16 cellular contexts compared by ENCODE assay signal in genomic region chr6:24900917-24901697, GRCh38. TPM values are rescaled to one million over a fixed set of nuclear protein-coding genes. Genes with fewer than 3 reads are reported as not detected.
A peak's percentile ranks its signal among the peaks of the same experiment; 100 is the strongest.
DNase-seq lines count a peak whose midpoint lies in the region; ATAC-seq, FAIRE-seq and TF ChIP-seq lines count a peak whose summit lies in the region.
"Had no signal": no experiment of that assay in that cellular context is flagged by ENCODE, and none has a peak within 500 bp of the region (broad histone marks: within the 10 kb centered on the region; RNA-seq: fewer than 3 reads in every experiment).

No MANE protein-coding gene starts in this region.

- no peak for TF ChIP-seq CTCF in H1 (IDR thresholded peaks at IDR 0.05; ENCODE audit: control extremely low read depth in 1 of 3, insufficient read depth in 1 of 3, low read depth in 1 of 3, low read length in 3 of 3)

- 90% methylated on average over 6 of the region's 6 CpGs; no CpG with 5 or more reads in 1 of the 2 experiments for WGBS in H1 (ENCODE audit: extremely low coverage in 1 of 2, insufficient coverage in 1 of 2, insufficient read length in 1 of 2, insufficient replicate concordance in 2 of 2, low coverage in 1 of 2, low lambda C conversion rate in 2 of 2, missing lambda C conversion rate in 1 of 2), 2 experiments

- H2BK5ac ChIP-seq in H1 (ENCODE audit: low read depth, low read length): no peak overlapping the region

- no peak overlapping the region for H2BK15ac ChIP-seq in H1 (ENCODE audit: low read length)

- peak in 1 of 4 experiments; percentile 24 for ATAC-seq in T-cell (replicated peaks in 1 of 4)
- no peak for ATAC-seq in stimulated activated memory B cell treated with anti-CD40 and anti-IgM and Interleukin-4, amounts not matched to agents 10 μg/mL and 1 μg/mL and 100 μg/mL, for 72 hours
- ATAC-seq in GM19023 (IDR thresholded peaks at IDR 0.05; ENCODE audit: unreplicated experiment): no peak
- ATAC-seq: A549, left colon had no signal

- H2AFZ ChIP-seq in H1 (ENCODE audit: low read length): no peak overlapping the region
- H2AFZ ChIP-seq: hepatocyte had no signal

- no peak overlapping the region for H2BK120ac ChIP-seq in H1 (replicated peaks; ENCODE audit: low read depth, low read length)

- CTCF ChIA-PET in T-cell (lab: Charles Lee) (interaction anchor here in 1 of 2 donors (0.9 to 3.6 kb wide), 4 partner anchors 13 to 170 kb away, joined by 3 to 14 read pairs (median 6); partner anchors contain the start of gene RIPOR2), H1 (lab: Charles Lee; ENCODE audit: partially characterized antibody) (interaction anchor here (1.0 to 3.9 kb wide), 9 partner anchors 9 to 117 kb away, joined by 3 to 37 read pairs (median 15); no protein-coding TSS in a partner anchor)

- H3K18ac ChIP-seq in H1 (ENCODE audit: extremely low read depth, low read length): 0 out of 2 replicates have a peak overlapping the region, but pooled peaks have one; percentile 4

- H3K4me3 ChIP-seq in H1 (ENCODE audit: extremely low read depth in 1 of 4, insufficient read depth in 2 of 4, low read depth in 3 of 4, low read length in 4 of 4): no peak overlapping the region
- H3K4me3 ChIP-seq: A549, hepatocyte, stomach had no signal

- no peak overlapping the region for H4K5ac ChIP-seq in H1 (ENCODE audit: insufficient read length, low read depth, low read length)

- no peak for TF ChIP-seq POLR2A in H1 (IDR thresholded peaks at IDR 0.05; ENCODE audit: control extremely low read depth in 1 of 2, low read depth in 2 of 2, low read length in 2 of 2)

- peaks cover 8% of the 10 kb centered on the region for H3K9me3 Mint-ChIP-seq in activated CD4-positive, alpha-beta T cell treated with anti-CD3 and anti-CD28 coated beads, Interleukin-2, amount 10 ng/mL, durations not matched to agents 24 days and 14 days
- peaks cover 0 to 6% (median 0%) of the 10 kb centered on the region in 3 donors for H3K9me3 Mint-ChIP-seq in T-cell
- H3K9me3 Mint-ChIP-seq in stimulated activated memory B cell treated with anti-CD40 and anti-IgM and Interleukin-4, amounts not matched to agents 10 μg/mL and 1 μg/mL and 100 μg/mL, for 72 hours: peaks cover 4% of the 10 kb centered on the region
- H3K9me3 Mint-ChIP-seq: neural crest cell had no signal

- intact Hi-C loops in activated CD4-positive, alpha-beta T cell treated with anti-CD3 and anti-CD28 coated beads, Interleukin-2, amount 10 ng/mL, durations not matched to agents 24 days and 14 days (cut with micrococcal nuclease): loop anchor here (1.0 to 5.0 kb wide), 3 partner anchors 7 to 36 kb away; partner anchors contain the start of gene RIPOR2

- POLR2A ChIA-PET in T-cell (lab: Charles Lee) (interaction anchor here (0.7 to 1.9 kb wide), 3 partner anchors 8 to 19 kb away, joined by 4 to 6 read pairs (median 6); no protein-coding TSS in a partner anchor), H1 (lab: Charles Lee; ENCODE audit: partially characterized antibody) (interaction anchor here (1.1 to 4.5 kb wide), 2 partner anchors 9 to 27 kb away, joined by 3 to 15 read pairs; no protein-coding TSS in a partner anchor)

- no peak overlapping the region for H3K27ac ChIP-seq in H1 (ENCODE audit: low read depth, low read length)
- H3K27ac ChIP-seq: A549, hepatocyte, VCaP had no signal

- H3K79me2 ChIP-seq in H1 (ENCODE audit: control insufficient read depth in 1 of 2, insufficient read depth in 2 of 2, low read length in 2 of 2): 0 out of 4 replicates have a peak, but pooled peaks cover 0 to 2% of the 10 kb centered on the region in 2 experiments
- H3K79me2 ChIP-seq: hepatocyte had no signal

- H2BK20ac ChIP-seq in H1 (ENCODE audit: low read length): no peak overlapping the region

- H3K4me1 Mint-ChIP-seq in activated CD4-positive, alpha-beta T cell treated with anti-CD3 and anti-CD28 coated beads, Interleukin-2, amount 10 ng/mL, durations not matched to agents 24 days and 14 days: peaks cover 70% of the 10 kb centered on the region
- H3K4me1 Mint-ChIP-seq in T-cell: peaks cover 92 to 97% (median 95%) of the 10 kb centered on the region in 3 donors
- peaks cover 81% of the 10 kb centered on the region for H3K4me1 Mint-ChIP-seq in stimulated activated memory B cell treated with anti-CD40 and anti-IgM and Interleukin-4, amounts not matched to agents 10 μg/mL and 1 μg/mL and 100 μg/mL, for 72 hours

- H3K36me3 ChIP-seq in H1 (ENCODE audit: control insufficient read depth in 2 of 4, insufficient read depth in 4 of 4, low read length in 3 of 4): no peaks in the 10 kb centered on the region
- H3K36me3 ChIP-seq: stomach had no signal

- no peak for DNase-seq in activated CD4-positive, alpha-beta T cell treated with anti-CD3 and anti-CD28 coated beads, Interleukin-2, amount 10 ng/mL, durations not matched to agents 24 days and 14 days
- DNase-seq in activated CD4-positive, alpha-beta T cell treated with anti-CD3 and anti-CD28 coated beads, Interleukin-2, amount 50 U/mL, for 48 hours: no peak
- DNase-seq in T-cell: no peak
- DNase-seq in H1 (ENCODE audit: low read depth in 1 of 2, low spot score in 2 of 2): no peak
- no peak for DNase-seq in NCI-H82 (lab: John Stamatoyannopoulos, UW)
- no peak for DNase-seq in activated gamma-delta T cell treated with Interleukin-2 at 50 U/mL for 16 hours
- DNase-seq: activated effector memory CD4-positive, alpha-beta T cell treated with Interleukin-2 at 50 U/mL for 16 hours; left colon; NCI-H226; stomach had no signal

- H3K14ac ChIP-seq in H1 (ENCODE audit: insufficient read length): no peak overlapping the region

- no peak overlapping the region for H3K9ac ChIP-seq in H1 (replicated peaks in 1 of 4; ENCODE audit: extremely low read depth in 1 of 4, low read depth in 3 of 4, low read length in 3 of 4)

- peaks cover 4 to 6% (median 5%) of the 10 kb centered on the region in 4 experiments; a peak in 4 of 7 replicates for H3K4me1 ChIP-seq in H1 (replicated peaks in 1 of 4; ENCODE audit: control insufficient read depth in 3 of 4, insufficient read depth in 4 of 4, low read length in 3 of 4)
- H3K4me1 ChIP-seq: A549 had no signal

- H2AK5ac ChIP-seq in H1 (ENCODE audit: low read depth, low read length): no peak overlapping the region

- no peaks in the 10 kb centered on the region for H3K9me3 ChIP-seq in H1 (ENCODE audit: insufficient read depth in 2 of 2, low read depth in 1 of 2, low read length in 1 of 2)
- H3K9me3 ChIP-seq: A549 had no signal

- no peak for FAIRE-seq in H1 (lab: Jason Lieb, UNC)
- FAIRE-seq: A549 had no signal

- H4K8ac ChIP-seq in H1 (ENCODE audit: extremely low read depth, insufficient read depth, low read length): no peak overlapping the region

- no peaks in the 10 kb centered on the region for H3K27me3 ChIP-seq in H1 (replicated peaks in 1 of 4; ENCODE audit: control insufficient read depth in 3 of 4, extremely low read depth in 1 of 4, insufficient read depth in 3 of 4, low read length in 3 of 4)
- H3K27me3 ChIP-seq: hepatocyte, stomach had no signal

- TF ChIP-seq EP300 in H1 (IDR thresholded peaks at IDR 0.05; ENCODE audit: borderline replicate concordance in 1 of 2, low read depth in 2 of 2, low read length in 2 of 2): no peak

- no peaks in the 10 kb centered on the region for H3K27me3 Mint-ChIP-seq in activated CD4-positive, alpha-beta T cell treated with anti-CD3 and anti-CD28 coated beads, Interleukin-2, amount 10 ng/mL, durations not matched to agents 24 days and 14 days
- H3K27me3 Mint-ChIP-seq in T-cell: no peaks in the 10 kb centered on the region
- H3K27me3 Mint-ChIP-seq in stimulated activated memory B cell treated with anti-CD40 and anti-IgM and Interleukin-4, amounts not matched to agents 10 μg/mL and 1 μg/mL and 100 μg/mL, for 72 hours: no peaks in the 10 kb centered on the region

- H4K91ac ChIP-seq in H1 (replicated peaks; ENCODE audit: insufficient read length, low read length): no peak overlapping the region

- H3K56ac ChIP-seq in H1 (replicated peaks; ENCODE audit: insufficient read length, low read depth, low read length): no peak overlapping the region

- no peaks in the 10 kb centered on the region for H3K79me1 ChIP-seq in H1 (ENCODE audit: low read depth, low read length)

- no peak for TF ChIP-seq RAD21 in H1 (IDR thresholded peaks at IDR 0.05 in 1 of 2, conservative IDR thresholded peaks at IDR 0.05 in 1 of 2; ENCODE audit: low read depth in 2 of 2, low read length in 2 of 2)

- peaks cover 75% of the 10 kb centered on the region for H3K36me3 Mint-ChIP-seq in activated CD4-positive, alpha-beta T cell treated with anti-CD3 and anti-CD28 coated beads, Interleukin-2, amount 10 ng/mL, durations not matched to agents 24 days and 14 days (ENCODE audit: low read depth)
- peaks cover 75% of the 10 kb centered on the region for H3K36me3 Mint-ChIP-seq in T-cell
- H3K36me3 Mint-ChIP-seq in stimulated activated memory B cell treated with anti-CD40 and anti-IgM and Interleukin-4, amounts not matched to agents 10 μg/mL and 1 μg/mL and 100 μg/mL, for 72 hours: peaks cover 55% of the 10 kb centered on the region

- peak overlapping the region; percentile 90 for H3K27ac Mint-ChIP-seq in activated CD4-positive, alpha-beta T cell treated with anti-CD3 and anti-CD28 coated beads, Interleukin-2, amount 10 ng/mL, durations not matched to agents 24 days and 14 days
- H3K27ac Mint-ChIP-seq in T-cell: peak overlapping the region; percentile 87 to 88
- peak overlapping the region; percentile 73 for H3K27ac Mint-ChIP-seq in stimulated activated memory B cell treated with anti-CD40 and anti-IgM and Interleukin-4, amounts not matched to agents 10 μg/mL and 1 μg/mL and 100 μg/mL, for 72 hours

- no peak overlapping the region for H3K4me2 ChIP-seq in H1 (ENCODE audit: insufficient read depth in 1 of 2, low read depth in 2 of 2, low read length in 2 of 2)
- H3K4me2 ChIP-seq: A549, hepatocyte had no signal

- H3K4me3 Mint-ChIP-seq in activated CD4-positive, alpha-beta T cell treated with anti-CD3 and anti-CD28 coated beads, Interleukin-2, amount 10 ng/mL, durations not matched to agents 24 days and 14 days: peak overlapping the region; percentile 68
- H3K4me3 Mint-ChIP-seq in T-cell: peak overlapping the region; percentile 35 to 54 (median 52)
- H3K4me3 Mint-ChIP-seq in stimulated activated memory B cell treated with anti-CD40 and anti-IgM and Interleukin-4, amounts not matched to agents 10 μg/mL and 1 μg/mL and 100 μg/mL, for 72 hours: no peak overlapping the region
- H3K4me3 Mint-ChIP-seq: neural crest cell had no signal

- H3K4ac ChIP-seq in H1 (replicated peaks; ENCODE audit: insufficient read length, low read depth, low read length): no peak overlapping the region

- no peaks in the 10 kb centered on the region for H4K20me1 ChIP-seq in H1 (replicated peaks in 1 of 2; ENCODE audit: control insufficient read depth in 1 of 2, insufficient read depth in 2 of 2, low read length in 2 of 2)

- H3K23ac ChIP-seq in H1 (ENCODE audit: insufficient read length): no peak overlapping the region

- H3K23me2 ChIP-seq in H1 (ENCODE audit: low read depth, low read length): no peaks in the 10 kb centered on the region

- no peak overlapping the region for H2BK12ac ChIP-seq in H1 (ENCODE audit: low read depth, low read length)

RNA-seq across cellular contexts. Expression of gene RIPOR2, which starts 34.7 kb away (rescaled TPM):
- total RNA-seq in activated CD4-positive, alpha-beta T cell treated with anti-CD3 and anti-CD28 coated beads, Interleukin-2, amount 10 ng/mL, durations not matched to agents 24 days and 14 days: 25.3 and 26.5 TPM in 2 replicates
- total RNA-seq in T-cell: 100 to 1,000 TPM; 381 to 480 (median 441) TPM
- total RNA-seq in H1 (2021; fragmentation: NEBNext Ultra II Directional; extraction: Animal tissue kit (Norgen Biotek cat#: 25700)): 44.5 and 45.6 TPM in 2 replicates
- 13.3 and 16.7 TPM in 2 replicates for polyA plus RNA-seq in H1 (2011; rRNA removed)
- 21.7 TPM for polyA plus RNA-seq in H1 (2011; cell fraction: cytosol; rRNA removed)
- 19.6 TPM for polyA plus RNA-seq in H1 (2011; cell fraction: nucleus; rRNA removed)
- 21.1 to 34.2 TPM (median 29.2 TPM) in 4 replicates for polyA plus RNA-seq in H1 (2012, experiment 1 of 2)
- polyA plus RNA-seq in H1 (2012, experiment 2 of 2): 9.9 TPM
- polyA plus RNA-seq in H1 (2013, experiment 1 of 2): 22.5 TPM
- polyA plus RNA-seq in H1 (2013, experiment 2 of 2): 22.1 TPM
- polyA minus RNA-seq in H1 (2011; rRNA and poly(A)+ RNA removed): 43.9 and 57.0 TPM in 2 replicates
- polyA minus RNA-seq in H1 (2011; cell fraction: cytosol; rRNA and poly(A)+ RNA removed): 17.9 TPM
- 23.2 TPM for polyA minus RNA-seq in H1 (2011; cell fraction: nucleus; rRNA and poly(A)+ RNA removed)
